ENCODE assay signal across 8 cellular contexts in genomic region chr19:3358392-3358918, GRCh38. TPM values are rescaled to one million over a fixed set of nuclear protein-coding genes. Genes with fewer than 3 reads are reported as not detected.
DNase-seq lines count a peak whose midpoint lies in the region; ATAC-seq and TF ChIP-seq lines count a peak whose summit lies in the region.

No MANE protein-coding gene starts in this region.

- no peaks in the 10 kb centered on the region for H3K36me3 Mint-ChIP-seq in activated CD4-positive, alpha-beta memory T cell treated with anti-CD3 and anti-CD28 coated beads, Interleukin-2, amount 10 ng/mL, durations not matched to agents 7 days and 5 days (ENCODE audit: low read depth)

- H3K4me3 ChIP-seq in HCT116 (replicated peaks in 1 of 2; ENCODE audit: low read depth in 1 of 2, low read length in 2 of 2) (peak overlapping the region; percentile 54 to 68), smooth muscle cell (peak overlapping the region; percentile 52)

- H3K79me2 ChIP-seq in HCT116 (ENCODE audit: insufficient read depth, low read length) (peaks cover 33% of the 10 kb centered on the region), smooth muscle cell (ENCODE audit: low read depth) (no peaks in the 10 kb centered on the region)

- no peaks in the 10 kb centered on the region for H3K36me3 ChIP-seq in HCT116 (ENCODE audit: control insufficient read depth in 1 of 2, insufficient read depth in 2 of 2, low read length in 2 of 2)
- H3K36me3 ChIP-seq in smooth muscle cell (ENCODE audit: low read depth), result no peaks in the 10 kb centered on the region

- no peaks in the 10 kb centered on the region for H4K20me1 ChIP-seq in HCT116 (ENCODE audit: insufficient read depth)
- H4K20me1 ChIP-seq in smooth muscle cell (ENCODE audit: low read depth), result peaks cover 20% of the 10 kb centered on the region

- TF ChIP-seq CTCF in HCT116 (IDR thresholded peaks at IDR 0.05 in 2 of 3, conservative IDR thresholded peaks at IDR 0.05 in 1 of 3; ENCODE audit: borderline replicate concordance in 1 of 3, insufficient read depth in 1 of 3, low read depth in 2 of 3, low read length in 2 of 3) (no peak), smooth muscle cell (IDR thresholded peaks at IDR 0.05; ENCODE audit: borderline replicate concordance, insufficient read depth, poor library complexity, severe bottlenecking) (no peak)

- H3K4me1 Mint-ChIP-seq in activated CD4-positive, alpha-beta memory T cell treated with anti-CD3 and anti-CD28 coated beads, Interleukin-2, amount 10 ng/mL, durations not matched to agents 7 days and 5 days, result peaks cover 25% of the 10 kb centered on the region

- peak overlapping the region; percentile 99 for H3K4me2 ChIP-seq in HCT116 (ENCODE audit: low read length)
- peak overlapping the region; percentile 93 for H3K4me2 ChIP-seq in smooth muscle cell

- CTCF ChIA-PET in HCT116 (lab: Charles Lee), result no interaction called here
- CTCF ChIA-PET in activated CD4-positive, alpha-beta memory T cell treated with anti-CD3 and anti-CD28 coated beads, Interleukin-2, amount 10 ng/mL, durations not matched to agents 7 days and 5 days (lab: Charles Lee), result no interaction called here

- H3K4me3 Mint-ChIP-seq in activated CD4-positive, alpha-beta memory T cell treated with anti-CD3 and anti-CD28 coated beads, Interleukin-2, amount 10 ng/mL, durations not matched to agents 7 days and 5 days, result peak overlapping the region; percentile 75

- peak overlapping the region; percentile 93 for H3K27ac ChIP-seq in HCT116 (ENCODE audit: low read depth, low read length)
- no peak overlapping the region for H3K27ac ChIP-seq in smooth muscle cell (ENCODE audit: low read depth)

- TF ChIP-seq RAD21 in HCT116 (IDR thresholded peaks at IDR 0.05; ENCODE audit: low read depth), result no peak

- peaks cover 3% of the 10 kb centered on the region for H3F3A ChIP-seq in smooth muscle cell (ENCODE audit: low read depth)

- DNase-seq in HCT116 (ENCODE audit: low read depth, low spot score) (no peak), left cardiac atrium (no peak), smooth muscle cell (lab: John Stamatoyannopoulos, UW; ENCODE audit: unreplicated experiment) (no peak)
- DNase-seq in activated CD4-positive, alpha-beta memory T cell treated with anti-CD3 and anti-CD28 coated beads, Interleukin-2, amount 10 ng/mL, durations not matched to agents 7 days and 5 days, result no peak

- RAD21 ChIA-PET in HCT116 (lab: Charles Lee; ENCODE audit: low non-redundant PET in 1 of 2, low total read pairs in 2 of 2, uncharacterized antibody in 2 of 2, unreplicated experiment in 2 of 2), result no interaction called here

- POLR2A ChIA-PET in HCT116 (lab: Charles Lee), result no interaction called here
- POLR2A ChIA-PET in activated CD4-positive, alpha-beta memory T cell treated with anti-CD3 and anti-CD28 coated beads, Interleukin-2, amount 10 ng/mL, durations not matched to agents 7 days and 5 days (lab: Charles Lee), result no interaction called here

- 11% methylated on average over 12 of the region's 46 CpGs for whole genome bisulfite sequencing in smooth muscle cell (ENCODE audit: low lambda C conversion rate)

- H3K27me3 ChIP-seq in HCT116 (ENCODE audit: insufficient read depth, low read length) (no peaks in the 10 kb centered on the region), smooth muscle cell (ENCODE audit: low read depth) (peaks cover 30% of the 10 kb centered on the region)

- no peak overlapping the region for H3K27ac Mint-ChIP-seq in activated CD4-positive, alpha-beta memory T cell treated with anti-CD3 and anti-CD28 coated beads, Interleukin-2, amount 10 ng/mL, durations not matched to agents 7 days and 5 days

- no TSS peak for BruUV-seq in HCT116 (replicated peaks; lab: Mats Ljungman, UMichigan)

- H3K9me3 ChIP-seq in HCT116 (ENCODE audit: control insufficient read depth in 1 of 2, insufficient read depth in 1 of 2, low read depth in 1 of 2, low read length in 2 of 2), result no peaks in the 10 kb centered on the region
- no peaks in the 10 kb centered on the region for H3K9me3 ChIP-seq in smooth muscle cell (replicated peaks; ENCODE audit: low read depth)

- no peak for TF ChIP-seq POLR2A in HCT116 (IDR thresholded peaks at IDR 0.05; ENCODE audit: borderline replicate concordance, extremely low read depth, insufficient read depth, insufficient read length)

- H3K27me3 Mint-ChIP-seq in activated CD4-positive, alpha-beta memory T cell treated with anti-CD3 and anti-CD28 coated beads, Interleukin-2, amount 10 ng/mL, durations not matched to agents 7 days and 5 days, result peaks cover 29% of the 10 kb centered on the region

- intact Hi-C loops in HCT116 (cut with micrococcal nuclease) (no loop called here), left cardiac atrium (cut with DNase I) (no loop called here)

- no peaks in the 10 kb centered on the region for H3K9me3 Mint-ChIP-seq in activated CD4-positive, alpha-beta memory T cell treated with anti-CD3 and anti-CD28 coated beads, Interleukin-2, amount 10 ng/mL, durations not matched to agents 7 days and 5 days

- H3K4me1 ChIP-seq in HCT116 (ENCODE audit: control insufficient read depth in 1 of 2, insufficient read depth in 2 of 2, low read length in 2 of 2) (peaks cover 15 to 44% of the 10 kb centered on the region in 2 experiments), smooth muscle cell (ENCODE audit: low read depth) (peaks cover 12% of the 10 kb centered on the region)

- no peak overlapping the region for H2AFZ ChIP-seq in HCT116 (ENCODE audit: low read depth, low read length, poor library complexity, severe bottlenecking)
- no peak overlapping the region for H2AFZ ChIP-seq in smooth muscle cell (ENCODE audit: low read depth)

- 0 out of 2 replicates have a peak, but pooled peaks have one; percentile 2 for ATAC-seq in HCT116
- ATAC-seq in left cardiac atrium, result peak; percentile 1
- no peak for ATAC-seq in GM18498 (IDR thresholded peaks at IDR 0.05; ENCODE audit: unreplicated experiment)
- no peak for ATAC-seq in HG02678 (IDR thresholded peaks at IDR 0.05; ENCODE audit: unreplicated experiment)
- no peak for ATAC-seq in GM21825 (IDR thresholded peaks at IDR 0.05; ENCODE audit: unreplicated experiment)
- ATAC-seq in HG03045 (IDR thresholded peaks at IDR 0.05; ENCODE audit: unreplicated experiment), result no peak

- H3K9ac ChIP-seq in HCT116 (ENCODE audit: low read length) (peak overlapping the region; percentile 67), smooth muscle cell (ENCODE audit: low read depth) (no peak overlapping the region)

- no peaks in the 10 kb centered on the region for H3K9me2 ChIP-seq in HCT116 (ENCODE audit: insufficient read depth)

TF ChIP-seq in HCT116, 20 proteins besides CTCF, POLR2A, EP300 and RAD21 (continues in another document):
- TF ChIP-seq EGR1 (IDR thresholded peaks at IDR 0.05; ENCODE audit: low read depth), result no peak
- no peak for TF ChIP-seq SRF (IDR thresholded peaks at IDR 0.05; ENCODE audit: low read depth)
- TF ChIP-seq EZH2phosphoT487 (IDR thresholded peaks at IDR 0.05; ENCODE audit: borderline replicate concordance), result no peak
- no peak for TF ChIP-seq YY1 (IDR thresholded peaks at IDR 0.05; ENCODE audit: extremely low read depth, insufficient replicate concordance, low read depth, low read length)
- TF ChIP-seq REST (IDR thresholded peaks at IDR 0.05; ENCODE audit: low read depth), result no peak
- TF ChIP-seq FOSL1 (IDR thresholded peaks at IDR 0.05; ENCODE audit: low read depth), result no peak
- TF ChIP-seq ZFX (IDR thresholded peaks at IDR 0.05), result no peak
- TF ChIP-seq TCF7L2 (IDR thresholded peaks at IDR 0.05; ENCODE audit: borderline replicate concordance, extremely low read depth, insufficient read depth, insufficient read length), result no peak
- TF ChIP-seq ZBTB33 (IDR thresholded peaks at IDR 0.05; ENCODE audit: extremely low read depth, insufficient replicate concordance, low read length), result no peak

RNA-seq across cellular contexts. Expression of gene NFIC, which starts 7.9 kb away (rescaled TPM):
- total RNA-seq in HCT116 (2021; ENCODE audit: unreplicated experiment), result 116 TPM
- polyA plus RNA-seq in HCT116 (2012), result 42.8 and 55.4 TPM in 2 replicates
- total RNA-seq in activated CD4-positive, alpha-beta memory T cell treated with anti-CD3 and anti-CD28 coated beads, Interleukin-2, amount 10 ng/mL, durations not matched to agents 7 days and 5 days, result 10 to 100 TPM; 12.6 to 13.1 TPM
- 100 to 1,000 TPM; 144 to 173 TPM for total RNA-seq in left cardiac atrium
- total RNA-seq in smooth muscle cell, result 7.9 and 8.6 TPM in 2 replicates
- 33.2 and 36.2 TPM in 2 replicates for polyA plus RNA-seq in smooth muscle cell

Comparison
In these comparisons a context has a peak if more than half of its experiments do, and no peak if none do; other contexts are left out.
1. ATAC-seq: peak in HCT116 (single experiment) and left cardiac atrium (2 of 2); none in GM18498 (single experiment), HG02678 (single experiment), GM21825 (single experiment) and HG03045 (single experiment).